In the genomic region with DNA sequence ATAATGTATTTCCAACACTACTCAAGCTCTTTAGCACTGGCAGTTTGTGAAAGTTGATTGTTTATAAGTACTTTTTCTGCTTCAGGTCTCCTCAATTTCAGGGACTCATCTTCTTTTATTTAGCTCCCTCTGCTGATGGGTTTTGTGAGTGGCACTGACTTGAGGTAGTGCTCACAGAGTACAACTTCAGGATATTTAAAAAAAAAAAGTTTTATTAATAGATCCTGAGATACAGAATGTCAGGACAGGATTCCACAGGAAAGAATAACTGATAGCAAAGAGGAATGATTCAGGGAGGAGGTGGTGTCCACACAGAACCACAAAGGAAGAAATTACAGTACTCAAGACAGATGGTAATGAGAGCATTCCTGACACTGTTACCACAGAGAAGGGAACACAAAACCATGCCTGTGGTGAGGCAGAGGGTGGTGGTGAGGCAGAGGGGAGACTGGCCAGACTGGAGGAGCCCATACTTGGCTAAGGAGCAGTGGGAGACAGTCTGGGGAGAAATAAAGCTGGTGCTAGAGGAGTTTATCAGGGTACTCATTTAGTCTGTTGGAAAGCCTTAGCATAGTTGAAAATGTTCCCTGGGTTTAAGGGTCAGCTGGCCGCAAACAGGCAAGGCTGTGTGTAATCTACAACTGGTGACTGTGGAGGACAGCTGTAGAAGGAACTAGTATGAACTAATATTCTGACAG, we compare ENCODE assay signal across 8 cellular contexts.
DNase-seq lines count a peak whose midpoint lies in the region; FAIRE-seq and TF ChIP-seq lines count a peak whose summit lies in the region.

No MANE protein-coding gene starts in this region.

- H3K9me3 ChIP-seq in breast epithelium (no peaks in the 10 kb centered on the region), iPS-20b (ENCODE audit: insufficient read depth, low read depth, low read length) (no peaks in the 10 kb centered on the region)

- no peak overlapping the region for H3K4me3 ChIP-seq in breast epithelium
- no peak overlapping the region for H3K4me3 ChIP-seq in iPS-20b (ENCODE audit: low read length)

- intact Hi-C loops in breast epithelium (cut with DNase I; ENCODE audit: low total_unique reads): no loop called here

- H3K4me1 ChIP-seq in breast epithelium (no peaks in the 10 kb centered on the region), iPS-20b (ENCODE audit: insufficient read depth, low read length) (peaks cover 6% of the 10 kb centered on the region; the same call in 1 of the 2 replicates)

- TF ChIP-seq POLR2A in H54 (IDR thresholded peaks at IDR 0.05; ENCODE audit: low read depth, low read length) (no peak), breast epithelium (IDR thresholded peaks at IDR 0.05) (no peak)

- no peaks in the 10 kb centered on the region for H3K36me3 ChIP-seq in breast epithelium
- no peaks in the 10 kb centered on the region for H3K36me3 ChIP-seq in iPS-20b (ENCODE audit: insufficient read depth, low read depth, low read length)

- peak; percentile 62 for FAIRE-seq in H54 (lab: Jason Lieb, UNC)

- peak in 2 of 3 donors; percentile 38 to 45 for TF ChIP-seq CTCF in breast epithelium (IDR thresholded peaks at IDR 0.05)

- H3K27ac ChIP-seq in breast epithelium: peak overlapping the region; percentile 50 to 71
- H3K27ac ChIP-seq in iPS-20b (ENCODE audit: low read length): no peak overlapping the region

- DNase-seq in NCI-H1105 treated with DMSO at 0.1 percent for 48 hours (lab: John Stamatoyannopoulos, UW) (peak; percentile 20), NCI-H1105 (lab: John Stamatoyannopoulos, UW) (no peak), H54 (ENCODE audit: insufficient read length, low spot score) (peak; percentile 9), NCI-H774 (lab: John Stamatoyannopoulos, UW) (peak; percentile 33), breast epithelium (ENCODE audit: low spot score in 2 of 2) (no peak), smooth muscle cell of the brain vasculature (ENCODE audit: low read depth, low spot score) (peak; percentile 57), NCI-H187 (lab: John Stamatoyannopoulos, UW) (no peak)

- H3K9ac ChIP-seq in iPS-20b (ENCODE audit: low read depth, low read length): 0 out of 2 replicates have a peak overlapping the region, but pooled peaks have one; percentile 3

- H3K27me3 ChIP-seq in breast epithelium (no peaks in the 10 kb centered on the region), iPS-20b (ENCODE audit: insufficient read depth, low read length) (no peaks in the 10 kb centered on the region)

Comparison
In these comparisons a context has a peak if more than half of its experiments do, and no peak if none do; other contexts are left out.
1. DNase-seq: peak in NCI-H1105 treated with DMSO at 0.1 percent for 48 hours (single experiment), H54 (single experiment), NCI-H774 (single experiment) and smooth muscle cell of the brain vasculature (single experiment); none in NCI-H1105 (single experiment), breast epithelium (0 of 2) and NCI-H187 (0 of 2).